Comparison of ENCODE assay signal across 1 cellular context in the genomic region with DNA sequence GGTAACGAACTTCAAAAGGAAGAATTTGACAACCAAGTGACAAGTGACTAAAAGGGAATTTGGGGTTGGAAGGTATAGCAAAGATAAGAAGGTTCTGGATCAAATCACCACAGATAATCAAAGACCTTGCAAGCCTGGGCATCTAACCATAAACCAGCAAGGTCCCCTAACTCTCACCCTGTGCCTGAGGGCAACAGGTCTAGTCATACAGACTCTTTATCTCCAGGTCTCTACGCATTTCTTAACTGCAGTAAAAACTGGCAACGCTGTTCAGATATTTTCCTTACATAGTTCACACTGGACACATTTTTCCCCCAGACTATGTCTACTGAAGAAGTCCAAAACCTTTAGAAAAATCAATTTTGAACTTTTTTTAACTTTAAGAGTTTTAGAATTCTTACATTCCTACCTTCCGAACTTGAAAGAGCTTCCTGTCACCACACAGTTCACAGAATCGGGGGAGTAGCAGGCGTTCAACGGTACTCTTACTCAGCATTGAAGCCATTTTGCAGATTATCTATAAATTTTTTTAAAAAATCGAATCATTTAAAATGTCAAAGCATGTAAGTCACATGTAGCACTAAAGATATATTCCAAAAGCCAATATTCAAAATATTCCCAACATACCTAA.
TF ChIP-seq lines count a peak whose summit lies in the region.

No MANE protein-coding gene starts in this region.

TF ChIP-seq in HEK293T, 16 proteins besides CTCF, POLR2A, EP300 and RAD21 (continued from another document):
- no peak for TF ChIP-seq FOXM1 (IDR thresholded peaks at IDR 0.05; ENCODE audit: borderline replicate concordance)
- TF ChIP-seq ZNF384 (IDR thresholded peaks at IDR 0.05), result no peak
- no peak for TF ChIP-seq LEF1 (IDR thresholded peaks at IDR 0.05; ENCODE audit: borderline replicate concordance)
- TF ChIP-seq BHLHE40 (IDR thresholded peaks at IDR 0.05; ENCODE audit: borderline replicate concordance), result no peak
- TF ChIP-seq FOXK2 (IDR thresholded peaks at IDR 0.05), result no peak
